ENCODE assay signal across 8 cellular contexts in genomic region chr11:64225608-64226506, GRCh38. TPM values are rescaled to one million over a fixed set of nuclear protein-coding genes. Genes with fewer than 3 reads are reported as not detected.
A peak's percentile ranks its signal among the peaks of the same experiment; 100 is the strongest.
DNase-seq lines count a peak whose midpoint lies in the region; ATAC-seq and TF ChIP-seq lines count a peak whose summit lies in the region.

NUDT22 (plus strand) TSS chr11:64226274; CDS start chr11:64226653, 379 bp downstream.
TRPT1 (minus strand) TSS chr11:64226186; CDS start chr11:64225860, 326 bp downstream.

- no peaks in the 10 kb centered on the region for H4K20me1 ChIP-seq in PC-3 (ENCODE audit: low read length)

- 0 to 1% methylated on average over 52 to 54 of the region's 54 CpGs for WGBS in esophagus, 2 donors

- H3K4me3 ChIP-seq in PC-3 (ENCODE audit: low read length) = peak within 1 kb of the TSS; percentile 83
- H3K4me3 ChIP-seq in esophagus (ENCODE audit: low read depth in 1 of 2, low read length in 2 of 2) = peak within 1 kb of the TSS; percentile 69 to 79
- peak within 1 kb of the TSS; percentile 71 to 89 for H3K4me3 ChIP-seq in muscle layer of colon (ENCODE audit: low read depth in 1 of 2, low read length in 2 of 2)

- peaks cover 23% of the 10 kb centered on the region for H3K79me2 ChIP-seq in PC-3 (ENCODE audit: low read length)

- DNase-seq in Ammon's horn (ENCODE audit: low spot score) (peak; percentile 91), GM19240 (ENCODE audit: insufficient read length, low spot score) (peak; percentile 94), HuH-7 (ENCODE audit: low spot score) (peak; percentile 89), PC-3 (peak; percentile 88)
- peak; percentile 95 for DNase-seq in activated T-cell treated with anti-CD3 and anti-CD28 coated beads, Interleukin-2, amount 50 U/mL, for 1 hour
- peak; percentile 86 to 89 for DNase-seq in stimulated activated CD8-positive, alpha-beta memory T cell treated with anti-CD3 and anti-CD28 coated beads, Interleukin-7, amount 100 ng/mL, for 1 hour (ENCODE audit: low read depth in 2 of 2)

- H3K9me2 ChIP-seq in PC-3 (replicated peaks; ENCODE audit: low read length) = no peaks in the 10 kb centered on the region

- intact Hi-C loops in PC-3 (cut with micrococcal nuclease) = loop anchor here (1.0 kb wide), 1 partner anchor 22 kb away; no protein-coding TSS in a partner anchor

- ATAC-seq in PC-3 = peak; percentile 68

- CTCF ChIA-PET in PC-3 (lab: Charles Lee) = interaction anchor here (0.7 to 2.0 kb wide), 2 partner anchors 21 to 424 kb away, joined by 3 to 9 read pairs; no protein-coding TSS in a partner anchor

- H3F3A ChIP-seq in PC-3 (ENCODE audit: low read length, unreplicated experiment) = no peaks in the 10 kb centered on the region

- H3K27me3 ChIP-seq in PC-3 (ENCODE audit: low read length) (no peaks in the 10 kb centered on the region), esophagus (ENCODE audit: control insufficient read depth in 1 of 2, insufficient read depth in 2 of 2, low read length in 2 of 2) (no peaks in the 10 kb centered on the region), muscle layer of colon (ENCODE audit: control insufficient read depth in 1 of 2, insufficient read depth in 2 of 2, low read length in 2 of 2) (no peaks in the 10 kb centered on the region)

- H3K4me1 ChIP-seq in PC-3 (ENCODE audit: insufficient read depth, low read length) (peaks cover 35% of the 10 kb centered on the region), esophagus (ENCODE audit: control insufficient read depth in 2 of 2, insufficient read depth in 2 of 2, low read length in 1 of 2) (peaks cover 9 to 40% of the 10 kb centered on the region in 2 donors), muscle layer of colon (ENCODE audit: insufficient read depth, low read length) (peaks cover 30% of the 10 kb centered on the region)

- H3K36me3 ChIP-seq in PC-3 (ENCODE audit: low read depth, low read length) (0 out of 2 replicates have a peak, but pooled peaks cover 3% of the 10 kb centered on the region), esophagus (ENCODE audit: control insufficient read depth in 2 of 2, insufficient read depth in 2 of 2, low read length in 1 of 2) (peaks cover 0 to 7% of the 10 kb centered on the region in 2 donors), muscle layer of colon (ENCODE audit: insufficient read depth, low read length) (no peaks in the 10 kb centered on the region)

- H3K9me3 ChIP-seq in PC-3 (ENCODE audit: low read length) (no peaks in the 10 kb centered on the region), esophagus (ENCODE audit: control insufficient read depth in 2 of 2, insufficient read depth in 1 of 2, low read depth in 1 of 2, low read length in 1 of 2) (no peaks in the 10 kb centered on the region), muscle layer of colon (ENCODE audit: low read length) (no peaks in the 10 kb centered on the region)

- peak within 1 kb of the TSS; percentile 92 for H2AFZ ChIP-seq in PC-3 (ENCODE audit: low read length)

- TF ChIP-seq CTCF in PC-3 (conservative IDR thresholded peaks at IDR 0.05; ENCODE audit: low read depth, low read length) = peak; percentile 49

- H3K9ac ChIP-seq in PC-3 (ENCODE audit: low read length) (peak within 1 kb of the TSS; percentile 79), muscle layer of colon (ENCODE audit: low read length) (peak within 1 kb of the TSS; percentile 82)

- H3K4me2 ChIP-seq in PC-3 (ENCODE audit: low read length) = peak within 1 kb of the TSS; percentile 97

- BruUV-seq in PC-3 (replicated peaks; lab: Mats Ljungman, UMichigan) = TSS peak; percentile 62

- POLR2A ChIA-PET in PC-3 (lab: Charles Lee; ENCODE audit: unreplicated experiment) = interaction anchor here (1.2 kb wide), 1 partner anchor 19 kb away, joined by 5 read pairs; no protein-coding TSS in a partner anchor

- H3K27ac ChIP-seq in PC-3 (ENCODE audit: low read length) (no peak within 1 kb of the TSS), esophagus (ENCODE audit: low read depth in 2 of 2, low read length in 1 of 2) (peak within 1 kb of the TSS; percentile 89 to 94), muscle layer of colon (ENCODE audit: low read depth, low read length) (peak within 1 kb of the TSS; percentile 86)

RNA-seq across cellular contexts. Expression of gene NUDT22, which starts in this region (rescaled TPM):
- total RNA-seq in PC-3 (2014; rRNA removed) = 98.3 and 102 TPM in 2 replicates
- 10 to 100 TPM; 49.5 to 55.1 TPM for polyA plus RNA-seq in esophagus

RNA-seq across cellular contexts. Expression of gene TRPT1, which starts in this region (rescaled TPM):
- 56.0 and 57.7 TPM in 2 replicates for total RNA-seq in PC-3 (2014; rRNA removed)
- 10 to 100 TPM; 44.9 to 61.1 TPM for polyA plus RNA-seq in esophagus
